In genomic region chr10:61335359-61335758, GRCh38 we compare ENCODE assay signal across 22 cellular contexts.
"Had no signal": no experiment of that assay in that cellular context is flagged by ENCODE, and none has a peak within 500 bp of the region (broad histone marks: within the 10 kb centered on the region; RNA-seq: fewer than 3 reads in every experiment).

No MANE protein-coding gene starts in this region.

- DNase-seq: stimulated activated CD4-positive, alpha-beta T cell treated with anti-CD3 and anti-CD28 coated beads, Interleukin-2, amount 100 ng/mL, for 48 hours; stimulated activated CD4-positive, alpha-beta T cell treated with anti-CD3 and anti-CD28 coated beads, Interleukin-4, amount 100 ng/mL, for 1 hour; stimulated activated CD4-positive, alpha-beta T cell treated with anti-CD3 and anti-CD28 coated beads, Interleukin-4, amount 100 ng/mL, for 24 hours; stimulated activated CD4-positive, alpha-beta T cell treated with anti-CD3 and anti-CD28 coated beads, Interleukin-4, amount 100 ng/mL, for 4 hours; stimulated activated CD8-positive, alpha-beta memory T cell treated with anti-CD3 and anti-CD28 coated beads, Interleukin-4, amount 100 ng/mL, for 48 hours; stimulated activated naive B cell treated with anti-CD40 and anti-IgM and Interleukin-4, amounts not matched to agents 10 μg/mL and 1 μg/mL and 100 μg/mL, for 72 hours; stimulated activated naive CD4-positive, alpha-beta T cell; stimulated activated naive CD4-positive, alpha-beta T cell treated with Interleukin-2 at 50 U/mL for 16 hours; stimulated activated naive CD8-positive, alpha-beta T cell treated with anti-CD3 and anti-CD28 coated beads, Interleukin-15, amount 100 ng/mL, for 72 hours; stimulated activated naive CD8-positive, alpha-beta T cell treated with anti-CD3 and anti-CD28 coated beads, Interleukin-15, Interleukin-2, amounts not matched to agents 100 U/mL and 50 U/mL, for 24 hours; stomach; substantia nigra; testis; thyroid gland; tibial artery; transverse colon; trophoblast cell; upper lobe of left lung; upper lobe of right lung; uterus had no signal

- ATAC-seq: stimulated activated effector memory CD8-positive, alpha-beta T cell treated with anti-CD3 and anti-CD28 coated beads, Interleukin-12 subunit alpha, Interleukin-12 subunit beta, amount 100 ng/mL, for 72 hours; stimulated activated memory B cell treated with anti-CD40 and anti-IgM and Interleukin-4, amounts not matched to agents 10 μg/mL and 1 μg/mL and 100 μg/mL, for 72 hours; stimulated activated naive B cell treated with anti-CD40 and anti-IgM and Interleukin-4, amounts not matched to agents 10 μg/mL and 1 μg/mL and 100 μg/mL, for 72 hours; stimulated activated naive CD8-positive, alpha-beta T cell treated with anti-CD3 and anti-CD28 coated beads, Interleukin-15, amount 100 ng/mL, for 72 hours; stimulated activated naive CD8-positive, alpha-beta T cell treated with anti-CD3 and anti-CD28 coated beads, Interleukin-15, Interleukin-2, amounts not matched to agents 100 U/mL and 50 U/mL, for 24 hours; upper lobe of right lung had no signal
